ENCODE assay signal across 20 cellular contexts in the genomic region with DNA sequence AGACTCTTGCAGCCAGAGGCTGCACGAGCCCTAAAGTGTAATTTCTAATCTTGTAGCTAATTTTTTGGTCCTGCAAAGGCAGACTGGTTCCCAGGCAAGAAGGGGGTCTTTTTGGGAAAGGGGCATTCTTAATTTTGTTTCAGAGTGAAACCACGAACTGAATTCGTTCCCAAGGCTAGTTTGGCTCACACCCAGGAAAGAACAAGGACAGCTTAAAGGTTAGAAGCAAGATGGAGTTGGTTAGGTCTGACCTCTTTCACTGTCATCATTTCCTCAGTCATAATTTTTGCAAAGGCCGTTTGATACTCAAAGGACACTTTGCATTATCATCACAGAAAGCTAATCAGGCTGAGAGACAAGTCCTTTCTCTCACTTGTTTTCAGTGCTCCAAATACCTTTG. TPM values are rescaled to one million over a fixed set of nuclear protein-coding genes. Genes with fewer than 3 reads are reported as not detected.
"Had no signal": no experiment of that assay in that cellular context is flagged by ENCODE, and none has a peak within 500 bp of the region (broad histone marks: within the 10 kb centered on the region; RNA-seq: fewer than 3 reads in every experiment).

No MANE protein-coding gene starts in this region.

- DNase-seq: cerebellar nuclear complex; effector memory CD8-positive, alpha-beta T cell; esophagus squamous epithelium; foreskin fibroblast; islet precursor cell; mammary epithelial cell; spleen; stimulated activated CD4-positive, alpha-beta T cell treated with anti-CD3 and anti-CD28 coated beads, Interleukin-15, amount 100 ng/mL, for 24 hours; stimulated activated CD4-positive, alpha-beta T cell treated with anti-CD3 and anti-CD28 coated beads, Interleukin-1b, Interleukin-23, amount 100 ng/mL, for 48 hours; stimulated activated CD4-positive, alpha-beta T cell treated with anti-CD3 and anti-CD28 coated beads, Interleukin-4, amount 100 ng/mL, for 24 hours; stimulated activated naive CD8-positive, alpha-beta T cell treated with anti-CD3 and anti-CD28 coated beads, Interleukin-15, amount 100 ng/mL, for 72 hours; transverse colon had no signal

- H3K36me3 Mint-ChIP-seq: natural killer cell treated with Interleukin-12 subunit alpha and Interleukin-12 subunit beta and Interleukin-15 and Interleukin-18, amount 100 ng/mL, for 72 hours; stimulated activated memory B cell treated with anti-CD40 and anti-IgM and Interleukin-4, amounts not matched to agents 10 μg/mL and 1 μg/mL and 100 μg/mL, for 72 hours had no signal

- H3K9me3 ChIP-seq: esophagus squamous epithelium, neutrophil, spleen, thoracic aorta, transverse colon had no signal

- H3K27me3 ChIP-seq: esophagus squamous epithelium, neutrophil, spleen, transverse colon had no signal

- H3K4me1 ChIP-seq: esophagus squamous epithelium, spleen had no signal

- H3K4me3 ChIP-seq: esophagus squamous epithelium, spleen, thoracic aorta, transverse colon had no signal

- H3K27ac Mint-ChIP-seq: dendritic cell treated with granulocyte-macrophage colony-stimulating factor and Interleukin-4, amounts not matched to agents 40 ng/mL and 50 ng/mL, for 4 days; effector memory CD8-positive, alpha-beta T cell; natural killer cell treated with Interleukin-12 subunit alpha and Interleukin-12 subunit beta and Interleukin-15 and Interleukin-18, amount 100 ng/mL, for 72 hours; stimulated activated memory B cell treated with anti-CD40 and anti-IgM and Interleukin-4, amounts not matched to agents 10 μg/mL and 1 μg/mL and 100 μg/mL, for 72 hours; stimulated activated naive CD8-positive, alpha-beta T cell treated with anti-CD3 and anti-CD28 coated beads, Interleukin-15, amount 100 ng/mL, for 72 hours had no signal

- H3K36me3 ChIP-seq: esophagus squamous epithelium, neutrophil, spleen, thoracic aorta, transverse colon had no signal

- H3K4me1 Mint-ChIP-seq: stimulated activated memory B cell treated with anti-CD40 and anti-IgM and Interleukin-4, amounts not matched to agents 10 μg/mL and 1 μg/mL and 100 μg/mL, for 72 hours had no signal

- H3K27ac ChIP-seq: esophagus squamous epithelium, neutrophil, spleen, thoracic aorta, transverse colon had no signal

- H3K4me3 Mint-ChIP-seq: dendritic cell treated with granulocyte-macrophage colony-stimulating factor and Interleukin-4, amounts not matched to agents 40 ng/mL and 50 ng/mL, for 4 days; effector memory CD8-positive, alpha-beta T cell; natural killer cell treated with Interleukin-12 subunit alpha and Interleukin-12 subunit beta and Interleukin-15 and Interleukin-18, amount 100 ng/mL, for 72 hours; stimulated activated memory B cell treated with anti-CD40 and anti-IgM and Interleukin-4, amounts not matched to agents 10 μg/mL and 1 μg/mL and 100 μg/mL, for 72 hours had no signal

- H3K9me3 Mint-ChIP-seq: dendritic cell treated with granulocyte-macrophage colony-stimulating factor and Interleukin-4, amounts not matched to agents 40 ng/mL and 50 ng/mL, for 4 days; effector memory CD8-positive, alpha-beta T cell; natural killer cell treated with Interleukin-12 subunit alpha and Interleukin-12 subunit beta and Interleukin-15 and Interleukin-18, amount 100 ng/mL, for 72 hours; stimulated activated memory B cell treated with anti-CD40 and anti-IgM and Interleukin-4, amounts not matched to agents 10 μg/mL and 1 μg/mL and 100 μg/mL, for 72 hours; stimulated activated naive CD8-positive, alpha-beta T cell treated with anti-CD3 and anti-CD28 coated beads, Interleukin-15, amount 100 ng/mL, for 72 hours had no signal

- ATAC-seq: effector memory CD8-positive, alpha-beta T cell; natural killer cell treated with Interleukin-12 subunit alpha and Interleukin-12 subunit beta and Interleukin-15 and Interleukin-18, amount 100 ng/mL, for 72 hours; sciatic nerve; stimulated activated memory B cell treated with anti-CD40 and anti-IgM and Interleukin-4, amounts not matched to agents 10 μg/mL and 1 μg/mL and 100 μg/mL, for 72 hours; stimulated activated naive CD8-positive, alpha-beta T cell treated with anti-CD3 and anti-CD28 coated beads, Interleukin-15, amount 100 ng/mL, for 72 hours had no signal

RNA-seq across cellular contexts. Expression of gene XG, which starts 30.9 kb away (rescaled TPM):
- total RNA-seq: epithelial cell of proximal tubule; left lobe of liver; natural killer cell treated with Interleukin-12 subunit alpha and Interleukin-12 subunit beta and Interleukin-15 and Interleukin-18, amount 100 ng/mL, for 72 hours had no signal

RNA-seq across cellular contexts. Expression of gene GYG2, which starts 46.0 kb away (rescaled TPM):
- total RNA-seq: mammary epithelial cell; natural killer cell treated with Interleukin-12 subunit alpha and Interleukin-12 subunit beta and Interleukin-15 and Interleukin-18, amount 100 ng/mL, for 72 hours had no signal
- polyA plus RNA-seq: mammary epithelial cell had no signal
